In the genomic region with DNA sequence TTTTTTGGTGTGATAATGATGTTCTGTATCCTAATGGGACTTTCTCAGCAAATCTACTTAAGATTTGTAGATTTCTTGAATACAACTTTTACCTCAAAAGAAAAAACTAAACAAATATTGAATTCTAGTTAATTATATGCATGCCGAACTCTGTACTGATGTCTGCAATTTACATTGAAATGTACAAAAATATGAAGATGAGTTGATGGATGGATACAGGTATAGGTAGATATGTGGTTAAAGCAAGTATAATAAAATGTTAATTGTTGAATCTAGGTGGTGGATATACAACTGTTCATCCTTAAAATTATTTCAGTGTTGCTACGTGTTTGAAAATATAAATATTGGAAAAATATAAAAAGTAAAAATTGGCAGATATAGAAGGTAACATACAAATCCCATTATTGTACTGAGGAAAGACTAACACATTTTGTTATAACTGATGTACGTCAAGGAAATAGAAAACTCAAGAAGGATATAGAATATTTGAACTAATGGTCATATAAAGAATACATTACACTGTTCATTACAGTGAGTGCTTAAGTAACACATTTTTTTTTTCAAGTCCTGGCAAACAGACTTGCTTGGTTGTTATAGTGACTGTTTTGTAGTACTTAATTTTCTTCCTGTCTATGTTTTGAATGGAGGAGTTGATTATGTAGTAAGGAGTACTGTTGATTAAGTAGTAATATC, we compare ENCODE assay signal across 29 cellular contexts.
"Had no signal": no experiment of that assay in that cellular context is flagged by ENCODE, and none has a peak within 500 bp of the region (broad histone marks: within the 10 kb centered on the region; RNA-seq: fewer than 3 reads in every experiment).

No MANE protein-coding gene starts in this region.

- DNase-seq: activated CD4-positive, alpha-beta memory T cell treated with anti-CD3 and anti-CD28 coated beads for 36 hours; activated CD4-positive, alpha-beta T cell treated with anti-CD3 and anti-CD28 coated beads for 1 hour; activated CD4-positive, alpha-beta T cell treated with anti-CD3 and anti-CD28 coated beads, Interleukin-2, amount 10 ng/mL, durations not matched to agents 24 days and 14 days; activated CD8-positive, alpha-beta memory T cell treated with anti-CD3 and anti-CD28 coated beads, Interleukin-2, amount 10 ng/mL, durations not matched to agents 7 days and 5 days; activated CD8-positive, alpha-beta memory T cell treated with anti-CD3 and anti-CD28 coated beads, Interleukin-2, amount 50 U/mL, for 4 hours; activated CD8-positive, alpha-beta T cell treated with anti-CD3 and anti-CD28 coated beads, Interleukin-2, amount 10 ng/mL, durations not matched to agents 7 days and 5 days; activated gamma-delta T cell; activated naive CD4-positive, alpha-beta T cell; activated naive CD4-positive, alpha-beta T cell treated with anti-CD3 and anti-CD28 coated beads, Interleukin-2, amount 10 ng/mL, durations not matched to agents 7 days and 5 days; activated naive CD8-positive, alpha-beta T cell treated with anti-CD3 and anti-CD28 coated beads, Interleukin-2, amount 10 ng/mL, durations not matched to agents 7 days and 5 days; activated T-cell treated with anti-CD3 and anti-CD28 coated beads, Interleukin-2, amount 50 U/mL, for 48 hours; central memory CD4-positive, alpha-beta T cell; dorsolateral prefrontal cortex; effector memory CD8-positive, alpha-beta T cell; esophagus squamous epithelium; foreskin melanocyte; heart right ventricle; T-helper 1 cell; T-helper 2 cell had no signal

- H3K27me3 Mint-ChIP-seq: activated CD4-positive, alpha-beta memory T cell treated with anti-CD3 and anti-CD28 coated beads for 36 hours; activated CD4-positive, alpha-beta T cell treated with anti-CD3 and anti-CD28 coated beads, Interleukin-2, amount 10 ng/mL, durations not matched to agents 24 days and 14 days; activated CD8-positive, alpha-beta memory T cell treated with anti-CD3 and anti-CD28 coated beads, Interleukin-2, amount 10 ng/mL, durations not matched to agents 7 days and 5 days; activated naive CD4-positive, alpha-beta T cell treated with anti-CD3 and anti-CD28 coated beads, Interleukin-2, amount 10 ng/mL, durations not matched to agents 7 days and 5 days; activated naive CD8-positive, alpha-beta T cell treated with anti-CD3 and anti-CD28 coated beads, Interleukin-2, amount 10 ng/mL, durations not matched to agents 7 days and 5 days; brain; dendritic cell treated with granulocyte-macrophage colony-stimulating factor and Interleukin-4, amounts not matched to agents 40 ng/mL and 50 ng/mL, for 4 days; effector memory CD8-positive, alpha-beta T cell had no signal

- H3K4me3 ChIP-seq: ascending aorta, breast epithelium, cardiac muscle cell, coronary artery, dorsolateral prefrontal cortex, esophagus squamous epithelium, gastroesophageal sphincter, heart right ventricle, hepatocyte had no signal

- H3K4me1 Mint-ChIP-seq: activated CD4-positive, alpha-beta T cell treated with anti-CD3 and anti-CD28 coated beads, Interleukin-2, amount 10 ng/mL, durations not matched to agents 24 days and 14 days; activated naive CD4-positive, alpha-beta T cell treated with anti-CD3 and anti-CD28 coated beads, Interleukin-2, amount 10 ng/mL, durations not matched to agents 7 days and 5 days; activated naive CD8-positive, alpha-beta T cell treated with anti-CD3 and anti-CD28 coated beads, Interleukin-2, amount 10 ng/mL, durations not matched to agents 7 days and 5 days; WTC11 had no signal

- H3K27ac Mint-ChIP-seq: activated CD4-positive, alpha-beta memory T cell treated with anti-CD3 and anti-CD28 coated beads for 36 hours; activated CD4-positive, alpha-beta T cell treated with anti-CD3 and anti-CD28 coated beads, Interleukin-2, amount 10 ng/mL, durations not matched to agents 24 days and 14 days; activated CD8-positive, alpha-beta memory T cell treated with anti-CD3 and anti-CD28 coated beads, Interleukin-2, amount 10 ng/mL, durations not matched to agents 7 days and 5 days; activated CD8-positive, alpha-beta T cell treated with anti-CD3 and anti-CD28 coated beads, Interleukin-2, amount 10 ng/mL, durations not matched to agents 7 days and 5 days; activated naive CD4-positive, alpha-beta T cell treated with anti-CD3 and anti-CD28 coated beads, Interleukin-2, amount 10 ng/mL, durations not matched to agents 7 days and 5 days; activated naive CD4-positive, alpha-beta T cell treated with anti-CD3 and anti-CD28 coated beads, Interleukin-2, amount 50 U/mL, for 72 hours; activated naive CD8-positive, alpha-beta T cell treated with anti-CD3 and anti-CD28 coated beads, Interleukin-2, amount 10 ng/mL, durations not matched to agents 7 days and 5 days; brain; dendritic cell treated with granulocyte-macrophage colony-stimulating factor and Interleukin-4, amounts not matched to agents 40 ng/mL and 50 ng/mL, for 4 days; WTC11 had no signal

- ATAC-seq: activated CD8-positive, alpha-beta memory T cell treated with anti-CD3 and anti-CD28 coated beads, Interleukin-2, amount 10 ng/mL, durations not matched to agents 7 days and 5 days; activated CD8-positive, alpha-beta T cell treated with anti-CD3 and anti-CD28 coated beads, Interleukin-2, amount 10 ng/mL, durations not matched to agents 7 days and 5 days; activated naive CD4-positive, alpha-beta T cell treated with anti-CD3 and anti-CD28 coated beads, Interleukin-2, amount 50 U/mL, for 72 hours; effector memory CD8-positive, alpha-beta T cell; gastroesophageal sphincter; heart right ventricle; WTC11 had no signal

- H3K9me3 ChIP-seq: ascending aorta, breast epithelium, esophagus squamous epithelium, gastroesophageal sphincter, heart right ventricle had no signal

- H3K4me1 ChIP-seq: breast epithelium had no signal

- H3K9me3 Mint-ChIP-seq: activated naive CD8-positive, alpha-beta T cell treated with anti-CD3 and anti-CD28 coated beads, Interleukin-2, amount 10 ng/mL, durations not matched to agents 7 days and 5 days; dendritic cell treated with granulocyte-macrophage colony-stimulating factor and Interleukin-4, amounts not matched to agents 40 ng/mL and 50 ng/mL, for 4 days; effector memory CD8-positive, alpha-beta T cell had no signal

- H3K4me3 Mint-ChIP-seq: activated CD4-positive, alpha-beta memory T cell treated with anti-CD3 and anti-CD28 coated beads for 36 hours; activated CD4-positive, alpha-beta T cell treated with anti-CD3 and anti-CD28 coated beads, Interleukin-2, amount 10 ng/mL, durations not matched to agents 24 days and 14 days; activated CD8-positive, alpha-beta memory T cell treated with anti-CD3 and anti-CD28 coated beads, Interleukin-2, amount 10 ng/mL, durations not matched to agents 7 days and 5 days; activated CD8-positive, alpha-beta T cell treated with anti-CD3 and anti-CD28 coated beads, Interleukin-2, amount 10 ng/mL, durations not matched to agents 7 days and 5 days; activated naive CD4-positive, alpha-beta T cell treated with anti-CD3 and anti-CD28 coated beads, Interleukin-2, amount 10 ng/mL, durations not matched to agents 7 days and 5 days; activated naive CD8-positive, alpha-beta T cell treated with anti-CD3 and anti-CD28 coated beads, Interleukin-2, amount 10 ng/mL, durations not matched to agents 7 days and 5 days; brain; dendritic cell treated with granulocyte-macrophage colony-stimulating factor and Interleukin-4, amounts not matched to agents 40 ng/mL and 50 ng/mL, for 4 days; effector memory CD8-positive, alpha-beta T cell; WTC11 had no signal

- H3K27me3 ChIP-seq: ascending aorta, breast epithelium, cardiac muscle cell, dorsolateral prefrontal cortex, esophagus squamous epithelium, gastroesophageal sphincter, heart right ventricle, hepatocyte had no signal
